In the genomic region with DNA sequence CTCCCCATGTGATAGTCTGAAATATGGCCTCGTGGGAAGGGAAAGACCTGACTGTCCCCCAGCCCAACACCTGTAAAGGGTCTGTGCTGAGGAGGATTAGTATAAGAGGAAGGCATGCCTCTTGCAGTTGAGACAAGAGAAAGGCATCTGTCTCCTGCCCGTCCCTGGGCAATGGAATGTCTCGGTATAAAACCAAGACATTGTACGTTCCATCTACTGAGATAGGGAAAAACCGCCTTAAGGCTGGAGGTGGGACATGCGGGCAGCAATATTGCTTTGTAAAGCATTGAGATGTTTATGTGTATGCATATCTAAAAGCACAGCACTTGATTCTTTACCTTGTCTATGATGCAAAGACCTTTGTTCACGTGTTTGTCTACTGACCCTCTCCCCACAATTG, we compare ENCODE assay signal across 11 cellular contexts. TPM values are rescaled to one million over a fixed set of nuclear protein-coding genes. Genes with fewer than 3 reads are reported as not detected.
DNase-seq lines count a peak whose midpoint lies in the region; ATAC-seq, FAIRE-seq and TF ChIP-seq lines count a peak whose summit lies in the region.
"Not testable (repeated sequence)": the region's sequence is repeated elsewhere in the genome, so short reads cannot be mapped to it uniquely, and the experiment has no call there.
"Had no signal": no experiment of that assay in that cellular context is flagged by ENCODE, and none has a peak within 500 bp of the region (broad histone marks: within the 10 kb centered on the region; RNA-seq: fewer than 3 reads in every experiment).

No MANE protein-coding gene starts in this region.

- not testable (repeated sequence) for H3K36me3 ChIP-seq in BLaER1 treated with 17β-estradiol and CSF1 and Interleukin-3, amounts not matched to agents 10 nM and 100 nM; HUES6 (ENCODE audit: control insufficient read depth, insufficient read depth, low read length); hepatocyte (replicated peaks; ENCODE audit: insufficient read depth, low read depth); small intestine (ENCODE audit: control insufficient read depth in 2 of 2, insufficient read depth in 2 of 2, low read length in 2 of 2); upper lobe of right lung

- peaks cover 64 to 91% (median 84%) of the 10 kb centered on the region in 10 experiments for H3K4me1 ChIP-seq in BLaER1 treated with 17β-estradiol and CSF1 and Interleukin-3, amounts not matched to agents 10 nM and 100 nM
- H3K4me1 ChIP-seq in HUES6 (ENCODE audit: control insufficient read depth, insufficient read depth, low read length) (peaks cover 38% of the 10 kb centered on the region), hepatocyte (ENCODE audit: insufficient read depth) (peaks cover 42% of the 10 kb centered on the region), small intestine (ENCODE audit: control insufficient read depth in 2 of 2, insufficient read depth in 1 of 2, low read depth in 1 of 2, low read length in 1 of 2) (peaks cover 4 to 14% of the 10 kb centered on the region in 2 donors), upper lobe of right lung (peaks cover 68% of the 10 kb centered on the region)

- not testable (repeated sequence) for ATAC-seq in WTC11, upper lobe of right lung

- not testable (repeated sequence) for DNase-seq in WTC11 (ENCODE audit: low spot score); hepatocyte (ENCODE audit: low spot score); mesothelial cell of epicardium (ENCODE audit: low spot score in 2 of 2, unreplicated experiment in 2 of 2); small intestine
- peak; percentile 7 for DNase-seq in upper lobe of right lung

- H3K4me3 Mint-ChIP-seq in WTC11, result peak overlapping the region; percentile 87
- not testable (repeated sequence) for H3K4me3 Mint-ChIP-seq in dendritic cell treated with granulocyte-macrophage colony-stimulating factor and Interleukin-4, amounts not matched to agents 40 ng/mL and 50 ng/mL, for 4 days; mesothelial cell of epicardium

- not testable (repeated sequence) for H3K9ac ChIP-seq in BLaER1 treated with 17β-estradiol and CSF1 and Interleukin-3, amounts not matched to agents 10 nM and 100 nM; HUES6 (ENCODE audit: low read length)

- not testable (repeated sequence) for H3K9me2 ChIP-seq in hepatocyte (replicated peaks; ENCODE audit: insufficient read depth)

- H3K4me1 Mint-ChIP-seq in WTC11, result peaks cover 66% of the 10 kb centered on the region
- H3K4me1 Mint-ChIP-seq in dendritic cell treated with granulocyte-macrophage colony-stimulating factor and Interleukin-4, amounts not matched to agents 40 ng/mL and 50 ng/mL, for 4 days (ENCODE audit: low read depth), result peaks cover 65% of the 10 kb centered on the region
- H3K4me1 Mint-ChIP-seq in mesothelial cell of epicardium, result peaks cover 61% of the 10 kb centered on the region

- H3K27me3 Mint-ChIP-seq in WTC11 (ENCODE audit: low read depth); dendritic cell treated with granulocyte-macrophage colony-stimulating factor and Interleukin-4, amounts not matched to agents 40 ng/mL and 50 ng/mL, for 4 days; mesothelial cell of epicardium (ENCODE audit: low read depth): not testable (repeated sequence)

- not testable (repeated sequence) for H3K9me3 Mint-ChIP-seq in WTC11; dendritic cell treated with granulocyte-macrophage colony-stimulating factor and Interleukin-4, amounts not matched to agents 40 ng/mL and 50 ng/mL, for 4 days; mesothelial cell of epicardium

- not testable (repeated sequence) for TF ChIP-seq CTCF in WTC11 (IDR thresholded peaks at IDR 0.05); hepatocyte (IDR thresholded peaks at IDR 0.05; ENCODE audit: poor library complexity); mesothelial cell of epicardium (IDR thresholded peaks at IDR 0.05; ENCODE audit: unreplicated experiment); upper lobe of right lung (IDR thresholded peaks at IDR 0.05)

- H2AFZ ChIP-seq in hepatocyte, result not testable (repeated sequence)

- H3K27ac ChIP-seq in BLaER1 treated with 17β-estradiol and CSF1 and Interleukin-3, amounts not matched to agents 10 nM and 100 nM, result peak overlapping the region in 10 of 11 experiments; percentile 23 to 99 (median 72); a peak in 14 of 22 replicates
- H3K27ac ChIP-seq in HUES6 (ENCODE audit: low read depth, low read length), result not testable (repeated sequence)
- H3K27ac ChIP-seq in hepatocyte (peak overlapping the region; percentile 99), small intestine (ENCODE audit: low read depth in 1 of 2, low read length in 1 of 2) (peak overlapping the region; percentile 38 to 74), upper lobe of right lung (peak overlapping the region; percentile 84)

- WGBS in hepatocyte (ENCODE audit: low lambda C conversion rate, missing lambda C conversion rate), result 34% methylated on average over 7 of the region's 7 CpGs
- WGBS in small intestine, 3 donors, result 53 to 65% (median 56%) methylated on average over 5 to 6 of the region's 7 CpGs

- H3K4me3 ChIP-seq in BLaER1 treated with 17β-estradiol and CSF1 and Interleukin-3, amounts not matched to agents 10 nM and 100 nM; hepatocyte; small intestine (ENCODE audit: low read depth in 1 of 2, low read length in 2 of 2): not testable (repeated sequence)
- H3K4me3 ChIP-seq in HUES6 (ENCODE audit: low read depth, low read length) (0 out of 2 replicates have a peak overlapping the region, but pooled peaks have one; percentile 16), upper lobe of right lung (peak overlapping the region; percentile 69)

- H3K36me3 Mint-ChIP-seq in WTC11, mesothelial cell of epicardium: not testable (repeated sequence)
- H3K36me3 Mint-ChIP-seq in dendritic cell treated with granulocyte-macrophage colony-stimulating factor and Interleukin-4, amounts not matched to agents 40 ng/mL and 50 ng/mL, for 4 days (ENCODE audit: low read depth), result peaks cover 12% of the 10 kb centered on the region

- intact Hi-C loops in dendritic cell treated with granulocyte-macrophage colony-stimulating factor and Interleukin-4, amounts not matched to agents 40 ng/mL and 50 ng/mL, for 4 days (cut with micrococcal nuclease); upper lobe of right lung (cut with DNase I): not testable (repeated sequence)

- CTCF ChIA-PET in WTC11 (lab: Charles Lee), result not testable (repeated sequence)

- not testable (repeated sequence) for H4K20me1 ChIP-seq in BLaER1 treated with 17β-estradiol and CSF1 and Interleukin-3, amounts not matched to agents 10 nM and 100 nM; hepatocyte (ENCODE audit: insufficient read depth, poor library complexity, severe bottlenecking)

- H3K4me2 ChIP-seq in BLaER1 treated with 17β-estradiol and CSF1 and Interleukin-3, amounts not matched to agents 10 nM and 100 nM, result peak overlapping the region in 8 of 11 experiments; percentile 35 to 99 (median 94); a peak in 14 of 22 replicates
- H3K4me2 ChIP-seq in hepatocyte, result peak overlapping the region; percentile 76

- not testable (repeated sequence) for H3K9me3 ChIP-seq in BLaER1 treated with 17β-estradiol and CSF1 and Interleukin-3, amounts not matched to agents 10 nM and 100 nM (replicated peaks in 1 of 11); HUES6 (ENCODE audit: control insufficient read depth, insufficient read depth, low read depth, low read length); hepatocyte (ENCODE audit: low read depth); small intestine (ENCODE audit: control insufficient read depth, low read depth); upper lobe of right lung

- H3K79me2 ChIP-seq in hepatocyte, result peaks cover 66% of the 10 kb centered on the region

- not testable (repeated sequence) for H3K27me3 ChIP-seq in BLaER1 treated with 17β-estradiol and CSF1 and Interleukin-3, amounts not matched to agents 10 nM and 100 nM; HUES6 (ENCODE audit: control insufficient read depth, insufficient read depth, low read length); hepatocyte; small intestine (ENCODE audit: control insufficient read depth in 2 of 2, insufficient read depth in 2 of 2, low read length in 2 of 2); upper lobe of right lung

- not testable (repeated sequence) for FAIRE-seq in small intestine (lab: Jason Lieb, UNC)

- peak overlapping the region; percentile 100 for H3K27ac Mint-ChIP-seq in WTC11
- H3K27ac Mint-ChIP-seq in dendritic cell treated with granulocyte-macrophage colony-stimulating factor and Interleukin-4, amounts not matched to agents 40 ng/mL and 50 ng/mL, for 4 days, result peak overlapping the region; percentile 82
- peak overlapping the region; percentile 100 for H3K27ac Mint-ChIP-seq in mesothelial cell of epicardium

- POLR2A ChIA-PET in WTC11 (lab: Charles Lee), result not testable (repeated sequence)

RNA-seq across cellular contexts. Expression of gene F11R, which starts 3.8 kb away (rescaled TPM):
- total RNA-seq in WTC11 (2021), result 202 to 213 TPM (median 203 TPM) in 3 replicates
- 140 and 180 TPM in 2 replicates for total RNA-seq in hepatocyte
- 148 and 149 TPM in 2 replicates for polyA plus RNA-seq in hepatocyte
- total RNA-seq in mesothelial cell of epicardium, result 114 to 132 TPM (median 122 TPM) in 3 replicates
- polyA plus RNA-seq in small intestine, result 10 to 100 TPM; 30.2 to 74.6 (median 36.7) TPM
- 167 TPM for total RNA-seq in upper lobe of right lung

RNA-seq across cellular contexts. Expression of gene TSTD1, which starts 21.6 kb away (rescaled TPM):
- total RNA-seq in WTC11 (2021) (74.5 to 107 TPM (median 100 TPM) in 3 replicates), hepatocyte (30.8 and 36.3 TPM in 2 replicates), mesothelial cell of epicardium (53.2 to 60.3 TPM (median 53.7 TPM) in 3 replicates), upper lobe of right lung (50.6 TPM)
- polyA plus RNA-seq in hepatocyte (101 and 102 TPM in 2 replicates), small intestine (100 to 1,000 TPM in 2 of 3 donors, 10 to 100 TPM in 1; 65.8 to 185 (median 115) TPM)
- total RNA-seq: A172, GM23248, HT1080 had no signal
- polyA plus RNA-seq: GM23248 had no signal

RNA-seq across cellular contexts. Expression of gene USF1, which starts 28.6 kb away (rescaled TPM):
- total RNA-seq in WTC11 (2021) (55.9 to 65.6 TPM (median 57.8 TPM) in 3 replicates), hepatocyte (62.1 and 85.1 TPM in 2 replicates), mesothelial cell of epicardium (66.4 to 68.0 TPM (median 66.6 TPM) in 3 replicates), upper lobe of right lung (67.6 TPM)
- polyA plus RNA-seq in hepatocyte (11.9 and 23.2 TPM in 2 replicates), small intestine (100 to 1,000 TPM in 2 of 3 donors, 10 to 100 TPM in 1; 60.1 to 123 (median 109) TPM)

RNA-seq across cellular contexts. Expression of gene ARHGAP30, which starts 52.5 kb away (rescaled TPM):
- 0.39 to 0.92 TPM (median 0.52 TPM) in 3 replicates for total RNA-seq in WTC11 (2021)
- 0.52 and 0.80 TPM in 2 replicates for total RNA-seq in hepatocyte
- polyA plus RNA-seq in hepatocyte, result 1.4 and 1.7 TPM in 2 replicates
- 1.4 to 1.9 TPM (median 1.6 TPM) in 3 replicates for total RNA-seq in mesothelial cell of epicardium
- polyA plus RNA-seq in small intestine, result 1 to 10 TPM; 2.2 to 5.8 (median 5.4) TPM
- total RNA-seq in upper lobe of right lung, result 38.0 TPM
- total RNA-seq: GM23248 had no signal
